1 cellular context compared by ENCODE assay signal in genomic region chr11:119121008-119121810, GRCh38.
TF ChIP-seq lines count a peak whose summit lies in the region.

Gene HINFP, plus strand, starts transcription at chr11:119121580. Its CDS starts 5,365 bp downstream, at chr11:119126945.

TF ChIP-seq in HepG2, 621 proteins besides CTCF, POLR2A, EP300 and RAD21 (continued from another document):
- TF ChIP-seq NFAT5 (CRISPR knock-in tag; IDR thresholded peaks at IDR 0.05) (0 out of 2 replicates have a peak, but pooled peaks have one; percentile 60), ZNF543 (CRISPR knock-in tag; IDR thresholded peaks at IDR 0.05) (0 out of 2 replicates have a peak, but pooled peaks have one; percentile 22), RXRA (CRISPR knock-in tag; IDR thresholded peaks at IDR 0.05) (peak; percentile 55; the same call in 1 of the 2 replicates), ZBTB34 (CRISPR knock-in tag; IDR thresholded peaks at IDR 0.05) (0 out of 2 replicates have a peak, but pooled peaks have one; percentile 54), SPEN (CRISPR knock-in tag; IDR thresholded peaks at IDR 0.05; ENCODE audit: low read depth) (peak; percentile 70), POLR2G (IDR thresholded peaks at IDR 0.05; ENCODE audit: low read depth, low read length) (peak; percentile 94), ZNF616 (CRISPR knock-in tag; IDR thresholded peaks at IDR 0.05; ENCODE audit: low read depth) (peak; percentile 72; the same call in 1 of the 2 replicates), ATF3 (CRISPR knock-in tag; IDR thresholded peaks at IDR 0.05) (0 out of 2 replicates have a peak, but pooled peaks have one; percentile 30), KLF12 (CRISPR knock-in tag; IDR thresholded peaks at IDR 0.05; ENCODE audit: borderline replicate concordance) (no peak), TEF (CRISPR knock-in tag; IDR thresholded peaks at IDR 0.05) (0 out of 2 replicates have a peak, but pooled peaks have one; percentile 42), ZNF12 (CRISPR knock-in tag; IDR thresholded peaks at IDR 0.05) (no peak), ARNT2 (CRISPR knock-in tag; IDR thresholded peaks at IDR 0.05; ENCODE audit: low read depth) (peak; percentile 69; the same call in 1 of the 2 replicates), FOXC1 (CRISPR knock-in tag; IDR thresholded peaks at IDR 0.05; ENCODE audit: borderline replicate concordance) (peak; percentile 88; the same call in 1 of the 2 replicates), ZSCAN21 (CRISPR knock-in tag; IDR thresholded peaks at IDR 0.05; ENCODE audit: borderline replicate concordance) (no peak), HDAC1 (CRISPR knock-in tag; IDR thresholded peaks at IDR 0.05) (peak; percentile 69), GABPB1 (CRISPR knock-in tag; IDR thresholded peaks at IDR 0.05) (peak; percentile 94), ZNF572 (CRISPR knock-in tag; IDR thresholded peaks at IDR 0.05) (no peak), ZNF7 (CRISPR knock-in tag; IDR thresholded peaks at IDR 0.05) (peak; percentile 70), BORCS8-MEF2B (CRISPR knock-in tag; IDR thresholded peaks at IDR 0.05) (peak; percentile 88), ASH2L (IDR thresholded peaks at IDR 0.05; ENCODE audit: insufficient read length, low read depth, low read length) (peak; percentile 40), ZNF121 (CRISPR knock-in tag; IDR thresholded peaks at IDR 0.05) (no peak), ETS1 (CRISPR knock-in tag; IDR thresholded peaks at IDR 0.05) (no peak), ZNF143 (CRISPR knock-in tag; IDR thresholded peaks at IDR 0.05) (peak; percentile 67; the same call in 1 of the 2 replicates), ZBED4 (CRISPR knock-in tag; IDR thresholded peaks at IDR 0.05; ENCODE audit: borderline replicate concordance) (0 out of 2 replicates have a peak, but pooled peaks have one; percentile 11), ZNF232 (CRISPR knock-in tag; IDR thresholded peaks at IDR 0.05; ENCODE audit: borderline replicate concordance) (peak; percentile 86; the same call in 1 of the 2 replicates), NAIF1 (CRISPR knock-in tag; IDR thresholded peaks at IDR 0.05; ENCODE audit: borderline replicate concordance) (peak; percentile 65; the same call in 1 of the 2 replicates), ZNF784 (CRISPR knock-in tag; IDR thresholded peaks at IDR 0.05; ENCODE audit: borderline replicate concordance) (peak; percentile 49), ZNF331 (CRISPR knock-in tag; IDR thresholded peaks at IDR 0.05) (peak; percentile 22; the same call in 1 of the 2 replicates), IRF9 (CRISPR knock-in tag; IDR thresholded peaks at IDR 0.05; ENCODE audit: borderline replicate concordance) (peak; percentile 70; the same call in 1 of the 2 replicates), KAT8 (CRISPR knock-in tag; IDR thresholded peaks at IDR 0.05) (peak; percentile 85)
TF ChIP-seq in HepG2: peak in this region for 219.
